In the genomic region with DNA sequence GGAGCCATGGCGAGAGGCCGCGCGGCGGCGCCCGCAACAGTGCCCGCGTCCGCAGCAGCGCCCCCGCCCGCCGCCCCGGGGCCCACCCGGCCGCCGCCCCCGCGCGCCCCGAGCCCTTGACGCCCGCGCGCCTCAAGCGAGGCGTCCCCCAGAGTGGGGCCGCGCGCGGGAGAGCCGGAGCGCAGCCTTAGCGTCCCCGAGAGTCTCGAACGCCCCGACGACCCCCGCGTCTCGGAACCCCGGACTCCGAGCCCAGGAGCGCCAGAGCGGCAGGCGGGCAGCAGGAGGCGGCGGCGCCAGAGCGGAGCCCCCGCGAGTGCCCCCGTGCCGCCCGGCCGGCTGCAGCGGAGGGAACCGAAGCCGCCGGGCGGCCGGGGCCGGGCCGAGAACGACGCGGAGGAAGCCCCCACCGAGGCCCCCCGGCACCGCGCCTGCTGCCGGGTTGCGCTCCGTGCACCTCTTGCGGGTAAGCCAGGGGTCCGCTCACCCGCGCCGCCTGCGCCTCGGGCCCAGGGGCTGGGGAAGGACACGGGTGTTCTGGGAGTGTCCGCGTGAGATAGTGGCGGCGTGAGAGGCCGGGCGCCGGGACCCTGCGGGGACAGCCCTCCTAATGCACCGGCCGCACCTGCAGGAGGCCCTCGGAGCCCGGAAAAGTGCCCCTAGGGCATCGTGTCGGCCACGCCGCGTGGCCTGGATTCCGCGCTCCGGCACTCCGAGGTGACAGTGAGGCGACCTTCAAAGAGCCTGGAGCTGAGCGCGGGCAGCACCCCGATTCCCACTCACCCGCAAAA, we compare ENCODE assay signal across 1 cellular context.
A peak's percentile ranks its signal among the peaks of the same experiment; 100 is the strongest.
TF ChIP-seq lines count a peak whose summit lies in the region.

No MANE protein-coding gene starts in this region.

TF ChIP-seq in K562, 482 proteins besides CTCF, POLR2A, EP300 and RAD21 (continued from another document and continues in another):
- TF ChIP-seq, protein P1, sequence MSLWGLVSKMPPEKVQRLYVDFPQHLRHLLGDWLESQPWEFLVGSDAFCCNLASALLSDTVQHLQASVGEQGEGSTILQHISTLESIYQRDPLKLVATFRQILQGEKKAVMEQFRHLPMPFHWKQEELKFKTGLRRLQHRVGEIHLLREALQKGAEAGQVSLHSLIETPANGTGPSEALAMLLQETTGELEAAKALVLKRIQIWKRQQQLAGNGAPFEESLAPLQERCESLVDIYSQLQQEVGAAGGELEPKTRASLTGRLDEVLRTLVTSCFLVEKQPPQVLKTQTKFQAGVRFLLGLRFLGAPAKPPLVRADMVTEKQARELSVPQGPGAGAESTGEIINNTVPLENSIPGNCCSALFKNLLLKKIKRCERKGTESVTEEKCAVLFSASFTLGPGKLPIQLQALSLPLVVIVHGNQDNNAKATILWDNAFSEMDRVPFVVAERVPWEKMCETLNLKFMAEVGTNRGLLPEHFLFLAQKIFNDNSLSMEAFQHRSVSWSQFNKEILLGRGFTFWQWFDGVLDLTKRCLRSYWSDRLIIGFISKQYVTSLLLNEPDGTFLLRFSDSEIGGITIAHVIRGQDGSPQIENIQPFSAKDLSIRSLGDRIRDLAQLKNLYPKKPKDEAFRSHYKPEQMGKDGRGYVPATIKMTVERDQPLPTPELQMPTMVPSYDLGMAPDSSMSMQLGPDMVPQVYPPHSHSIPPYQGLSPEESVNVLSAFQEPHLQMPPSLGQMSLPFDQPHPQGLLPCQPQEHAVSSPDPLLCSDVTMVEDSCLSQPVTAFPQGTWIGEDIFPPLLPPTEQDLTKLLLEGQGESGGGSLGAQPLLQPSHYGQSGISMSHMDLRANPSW (CRISPR knock-in tag; IDR thresholded peaks at IDR 0.05) = 0 out of 2 replicates have a peak, but pooled peaks have one; percentile 26
- TF ChIP-seq ESRRB (CRISPR knock-in tag; IDR thresholded peaks at IDR 0.05; ENCODE audit: borderline replicate concordance) = no peak
- TF ChIP-seq, protein P2, sequence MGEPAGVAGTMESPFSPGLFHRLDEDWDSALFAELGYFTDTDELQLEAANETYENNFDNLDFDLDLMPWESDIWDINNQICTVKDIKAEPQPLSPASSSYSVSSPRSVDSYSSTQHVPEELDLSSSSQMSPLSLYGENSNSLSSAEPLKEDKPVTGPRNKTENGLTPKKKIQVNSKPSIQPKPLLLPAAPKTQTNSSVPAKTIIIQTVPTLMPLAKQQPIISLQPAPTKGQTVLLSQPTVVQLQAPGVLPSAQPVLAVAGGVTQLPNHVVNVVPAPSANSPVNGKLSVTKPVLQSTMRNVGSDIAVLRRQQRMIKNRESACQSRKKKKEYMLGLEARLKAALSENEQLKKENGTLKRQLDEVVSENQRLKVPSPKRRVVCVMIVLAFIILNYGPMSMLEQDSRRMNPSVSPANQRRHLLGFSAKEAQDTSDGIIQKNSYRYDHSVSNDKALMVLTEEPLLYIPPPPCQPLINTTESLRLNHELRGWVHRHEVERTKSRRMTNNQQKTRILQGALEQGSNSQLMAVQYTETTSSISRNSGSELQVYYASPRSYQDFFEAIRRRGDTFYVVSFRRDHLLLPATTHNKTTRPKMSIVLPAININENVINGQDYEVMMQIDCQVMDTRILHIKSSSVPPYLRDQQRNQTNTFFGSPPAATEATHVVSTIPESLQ (CRISPR knock-in tag; IDR thresholded peaks at IDR 0.05) = no peak
- TF ChIP-seq ARID1B (IDR thresholded peaks at IDR 0.05) = no peak
- no peak for TF ChIP-seq EHMT2 (IDR thresholded peaks at IDR 0.05)
- TF ChIP-seq GATAD2A (IDR thresholded peaks at IDR 0.05) = peak; percentile 75; the same call in 1 of the 2 replicates
- TF ChIP-seq LCOR (CRISPR knock-in tag; IDR thresholded peaks at IDR 0.05) = peak; percentile 68; the same call in 1 of the 2 replicates
- TF ChIP-seq, protein P3, sequence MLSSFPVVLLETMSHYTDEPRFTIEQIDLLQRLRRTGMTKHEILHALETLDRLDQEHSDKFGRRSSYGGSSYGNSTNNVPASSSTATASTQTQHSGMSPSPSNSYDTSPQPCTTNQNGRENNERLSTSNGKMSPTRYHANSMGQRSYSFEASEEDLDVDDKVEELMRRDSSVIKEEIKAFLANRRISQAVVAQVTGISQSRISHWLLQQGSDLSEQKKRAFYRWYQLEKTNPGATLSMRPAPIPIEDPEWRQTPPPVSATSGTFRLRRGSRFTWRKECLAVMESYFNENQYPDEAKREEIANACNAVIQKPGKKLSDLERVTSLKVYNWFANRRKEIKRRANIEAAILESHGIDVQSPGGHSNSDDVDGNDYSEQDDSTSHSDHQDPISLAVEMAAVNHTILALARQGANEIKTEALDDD (IDR thresholded peaks at IDR 0.05) = no peak
- peak; percentile 39 for TF ChIP-seq SAP30 (IDR thresholded peaks at IDR 0.05; ENCODE audit: borderline replicate concordance, insufficient read depth, low read depth, low read length, poor library complexity, severe bottlenecking)
- TF ChIP-seq KAT7 (CRISPR knock-in tag; IDR thresholded peaks at IDR 0.05; ENCODE audit: borderline replicate concordance) = peak; percentile 66; the same call in 1 of the 2 replicates
- TF ChIP-seq, protein P4, sequence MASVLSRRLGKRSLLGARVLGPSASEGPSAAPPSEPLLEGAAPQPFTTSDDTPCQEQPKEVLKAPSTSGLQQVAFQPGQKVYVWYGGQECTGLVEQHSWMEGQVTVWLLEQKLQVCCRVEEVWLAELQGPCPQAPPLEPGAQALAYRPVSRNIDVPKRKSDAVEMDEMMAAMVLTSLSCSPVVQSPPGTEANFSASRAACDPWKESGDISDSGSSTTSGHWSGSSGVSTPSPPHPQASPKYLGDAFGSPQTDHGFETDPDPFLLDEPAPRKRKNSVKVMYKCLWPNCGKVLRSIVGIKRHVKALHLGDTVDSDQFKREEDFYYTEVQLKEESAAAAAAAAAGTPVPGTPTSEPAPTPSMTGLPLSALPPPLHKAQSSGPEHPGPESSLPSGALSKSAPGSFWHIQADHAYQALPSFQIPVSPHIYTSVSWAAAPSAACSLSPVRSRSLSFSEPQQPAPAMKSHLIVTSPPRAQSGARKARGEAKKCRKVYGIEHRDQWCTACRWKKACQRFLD (CRISPR knock-in tag; IDR thresholded peaks at IDR 0.05) = peak; percentile 18; the same call in 1 of the 2 replicates
- TF ChIP-seq SAFB2 (IDR thresholded peaks at IDR 0.05; ENCODE audit: borderline replicate concordance, low read depth, low read length, severe bottlenecking) = no peak
- TF ChIP-seq, protein P5, sequence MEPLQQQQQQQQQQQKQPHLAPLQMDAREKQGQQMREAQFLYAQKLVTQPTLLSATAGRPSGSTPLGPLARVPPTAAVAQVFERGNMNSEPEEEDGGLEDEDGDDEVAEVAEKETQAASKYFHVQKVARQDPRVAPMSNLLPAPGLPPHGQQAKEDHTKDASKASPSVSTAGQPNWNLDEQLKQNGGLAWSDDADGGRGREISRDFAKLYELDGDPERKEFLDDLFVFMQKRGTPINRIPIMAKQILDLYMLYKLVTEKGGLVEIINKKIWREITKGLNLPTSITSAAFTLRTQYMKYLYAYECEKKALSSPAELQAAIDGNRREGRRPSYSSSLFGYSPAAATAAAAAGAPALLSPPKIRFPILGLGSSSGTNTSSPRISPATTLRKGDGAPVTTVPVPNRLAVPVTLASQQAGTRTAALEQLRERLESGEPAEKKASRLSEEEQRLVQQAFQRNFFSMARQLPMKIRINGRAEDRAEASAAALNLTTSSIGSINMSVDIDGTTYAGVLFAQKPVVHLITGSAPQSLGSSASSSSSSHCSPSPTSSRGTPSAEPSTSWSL (CRISPR knock-in tag; IDR thresholded peaks at IDR 0.05; ENCODE audit: borderline replicate concordance) = no peak
- TF ChIP-seq HDAC1 (IDR thresholded peaks at IDR 0.05) = peak in 1 of 2 experiments; percentile 63; a peak in 1 of 4 replicates
- TF ChIP-seq, protein P6, sequence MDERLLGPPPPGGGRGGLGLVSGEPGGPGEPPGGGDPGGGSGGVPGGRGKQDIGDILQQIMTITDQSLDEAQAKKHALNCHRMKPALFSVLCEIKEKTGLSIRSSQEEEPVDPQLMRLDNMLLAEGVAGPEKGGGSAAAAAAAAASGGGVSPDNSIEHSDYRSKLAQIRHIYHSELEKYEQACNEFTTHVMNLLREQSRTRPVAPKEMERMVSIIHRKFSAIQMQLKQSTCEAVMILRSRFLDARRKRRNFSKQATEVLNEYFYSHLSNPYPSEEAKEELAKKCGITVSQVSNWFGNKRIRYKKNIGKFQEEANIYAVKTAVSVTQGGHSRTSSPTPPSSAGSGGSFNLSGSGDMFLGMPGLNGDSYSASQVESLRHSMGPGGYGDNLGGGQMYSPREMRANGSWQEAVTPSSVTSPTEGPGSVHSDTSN (CRISPR knock-in tag; IDR thresholded peaks at IDR 0.05; ENCODE audit: low read depth) = no peak
- TF ChIP-seq, protein P6 (tag; conservative IDR thresholded peaks at IDR 0.05; ENCODE audit: low read depth) = no peak
- 0 out of 2 replicates have a peak, but pooled peaks have one; percentile 31 for TF ChIP-seq MTA3 (IDR thresholded peaks at IDR 0.05; ENCODE audit: borderline replicate concordance)
- peak; percentile 65 for TF ChIP-seq RBFOX2 (IDR thresholded peaks at IDR 0.05; ENCODE audit: low read depth, low read length)
- no peak for TF ChIP-seq SP1 (CRISPR knock-in tag; IDR thresholded peaks at IDR 0.05)
- no peak for TF ChIP-seq ZNF354B (CRISPR knock-in tag; IDR thresholded peaks at IDR 0.05)
- 0 out of 2 replicates have a peak, but pooled peaks have one; percentile 17 for TF ChIP-seq JUN (IDR thresholded peaks at IDR 0.05; ENCODE audit: borderline replicate concordance, low read depth, low read length)
- TF ChIP-seq JUN (CRISPR knock-in tag; IDR thresholded peaks at IDR 0.05; ENCODE audit: borderline replicate concordance) = peak; percentile 16; the same call in 1 of the 2 replicates
- TF ChIP-seq ZFX (CRISPR knock-in tag; IDR thresholded peaks at IDR 0.05) = peak; percentile 89
- TF ChIP-seq, protein P7, sequence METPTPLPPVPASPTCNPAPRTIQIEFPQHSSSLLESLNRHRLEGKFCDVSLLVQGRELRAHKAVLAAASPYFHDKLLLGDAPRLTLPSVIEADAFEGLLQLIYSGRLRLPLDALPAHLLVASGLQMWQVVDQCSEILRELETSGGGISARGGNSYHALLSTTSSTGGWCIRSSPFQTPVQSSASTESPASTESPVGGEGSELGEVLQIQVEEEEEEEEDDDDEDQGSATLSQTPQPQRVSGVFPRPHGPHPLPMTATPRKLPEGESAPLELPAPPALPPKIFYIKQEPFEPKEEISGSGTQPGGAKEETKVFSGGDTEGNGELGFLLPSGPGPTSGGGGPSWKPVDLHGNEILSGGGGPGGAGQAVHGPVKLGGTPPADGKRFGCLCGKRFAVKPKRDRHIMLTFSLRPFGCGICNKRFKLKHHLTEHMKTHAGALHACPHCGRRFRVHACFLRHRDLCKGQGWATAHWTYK (CRISPR knock-in tag; IDR thresholded peaks at IDR 0.05) = 0 out of 2 replicates have a peak, but pooled peaks have one; percentile 36
- no peak for TF ChIP-seq NR4A1 (CRISPR knock-in tag; IDR thresholded peaks at IDR 0.05)
- TF ChIP-seq NR4A1 (tag; IDR thresholded peaks at IDR 0.05) = 0 out of 2 replicates have a peak, but pooled peaks have one; percentile 44
- no peak for TF ChIP-seq MEF2A (IDR thresholded peaks at IDR 0.05; ENCODE audit: control insufficient read depth, low read depth, low read length)
- TF ChIP-seq MAFK (IDR thresholded peaks at IDR 0.05; ENCODE audit: low read length) = no peak
- TF ChIP-seq, protein P8, sequence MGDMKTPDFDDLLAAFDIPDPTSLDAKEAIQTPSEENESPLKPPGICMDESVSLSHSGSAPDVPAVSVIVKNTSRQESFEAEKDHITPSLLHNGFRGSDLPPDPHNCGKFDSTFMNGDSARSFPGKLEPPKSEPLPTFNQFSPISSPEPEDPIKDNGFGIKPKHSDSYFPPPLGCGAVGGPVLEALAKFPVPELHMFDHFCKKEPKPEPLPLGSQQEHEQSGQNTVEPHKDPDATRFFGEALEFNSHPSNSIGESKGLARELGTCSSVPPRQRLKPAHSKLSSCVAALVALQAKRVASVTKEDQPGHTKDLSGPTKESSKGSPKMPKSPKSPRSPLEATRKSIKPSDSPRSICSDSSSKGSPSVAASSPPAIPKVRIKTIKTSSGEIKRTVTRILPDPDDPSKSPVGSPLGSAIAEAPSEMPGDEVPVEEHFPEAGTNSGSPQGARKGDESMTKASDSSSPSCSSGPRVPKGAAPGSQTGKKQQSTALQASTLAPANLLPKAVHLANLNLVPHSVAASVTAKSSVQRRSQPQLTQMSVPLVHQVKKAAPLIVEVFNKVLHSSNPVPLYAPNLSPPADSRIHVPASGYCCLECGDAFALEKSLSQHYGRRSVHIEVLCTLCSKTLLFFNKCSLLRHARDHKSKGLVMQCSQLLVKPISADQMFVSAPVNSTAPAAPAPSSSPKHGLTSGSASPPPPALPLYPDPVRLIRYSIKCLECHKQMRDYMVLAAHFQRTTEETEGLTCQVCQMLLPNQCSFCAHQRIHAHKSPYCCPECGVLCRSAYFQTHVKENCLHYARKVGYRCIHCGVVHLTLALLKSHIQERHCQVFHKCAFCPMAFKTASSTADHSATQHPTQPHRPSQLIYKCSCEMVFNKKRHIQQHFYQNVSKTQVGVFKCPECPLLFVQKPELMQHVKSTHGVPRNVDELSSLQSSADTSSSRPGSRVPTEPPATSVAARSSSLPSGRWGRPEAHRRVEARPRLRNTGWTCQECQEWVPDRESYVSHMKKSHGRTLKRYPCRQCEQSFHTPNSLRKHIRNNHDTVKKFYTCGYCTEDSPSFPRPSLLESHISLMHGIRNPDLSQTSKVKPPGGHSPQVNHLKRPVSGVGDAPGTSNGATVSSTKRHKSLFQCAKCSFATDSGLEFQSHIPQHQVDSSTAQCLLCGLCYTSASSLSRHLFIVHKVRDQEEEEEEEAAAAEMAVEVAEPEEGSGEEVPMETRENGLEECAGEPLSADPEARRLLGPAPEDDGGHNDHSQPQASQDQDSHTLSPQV (IDR thresholded peaks at IDR 0.05) = 0 out of 2 replicates have a peak, but pooled peaks have one; percentile 22
- TF ChIP-seq TBL1XR1 (IDR thresholded peaks at IDR 0.05; ENCODE audit: low read length in 2 of 2) = no peak
- no peak for TF ChIP-seq RUNX1 (IDR thresholded peaks at IDR 0.05; ENCODE audit: low read depth)
- TF ChIP-seq POLR2B (IDR thresholded peaks at IDR 0.05; ENCODE audit: low read depth, partially characterized antibody) = no peak
- no peak for TF ChIP-seq MAFG (tag; conservative IDR thresholded peaks at IDR 0.05)
- TF ChIP-seq NR2C2 (CRISPR knock-in tag; IDR thresholded peaks at IDR 0.05) = no peak
- no peak for TF ChIP-seq NR2C2 (tag; IDR thresholded peaks at IDR 0.05)
- no peak for TF ChIP-seq SNIP1 (IDR thresholded peaks at IDR 0.05; ENCODE audit: low read depth)
- peak; percentile 52; the same call in 1 of the 2 replicates for TF ChIP-seq PHF8 (IDR thresholded peaks at IDR 0.05; ENCODE audit: borderline replicate concordance, low read length)
- TF ChIP-seq C11orf30 (IDR thresholded peaks at IDR 0.05; ENCODE audit: low read depth) = no peak
- 0 out of 2 replicates have a peak, but pooled peaks have one; percentile 14 for TF ChIP-seq FOXP1 (CRISPR knock-in tag; IDR thresholded peaks at IDR 0.05)
